Comparison of ENCODE assay signal across 26 cellular contexts in genomic region chr12:71431991-71432390, GRCh38.
"Had no signal": no experiment of that assay in that cellular context is flagged by ENCODE, and none has a peak within 500 bp of the region (broad histone marks: within the 10 kb centered on the region; RNA-seq: fewer than 3 reads in every experiment).

No MANE protein-coding gene starts in this region.

- DNase-seq: activated CD4-positive, alpha-beta memory T cell treated with anti-CD3 and anti-CD28 coated beads, Interleukin-2, amount 10 ng/mL, durations not matched to agents 7 days and 5 days; activated CD4-positive, alpha-beta T cell treated with anti-CD3 and anti-CD28 coated beads for 36 hours; activated CD4-positive, alpha-beta T cell treated with anti-CD3 and anti-CD28 coated beads, Interleukin-2, amount 50 U/mL, for 1 hour; activated gamma-delta T cell treated with Interleukin-2 at 50 U/mL for 16 hours; activated naive CD4-positive, alpha-beta T cell treated with anti-CD3 and anti-CD28 coated beads, Interleukin-2, amount 10 ng/mL, durations not matched to agents 7 days and 5 days; activated naive CD8-positive, alpha-beta T cell treated with anti-CD3 and anti-CD28 coated beads for 36 hours; activated T-cell treated with anti-CD3 and anti-CD28 coated beads, Interleukin-2, amount 50 U/mL, for 72 hours; adrenal gland; anterior cingulate cortex; cerebellar nuclear complex; KG1; MG63; MV-4-11; NCI-H1092 treated with DMSO at 0.1 percent for 48 hours; NCI-H1417 treated with DMSO at 0.1 percent for 48 hours; NCI-H1694; NCI-H2081; NCI-H2171; NCI-H2227 treated with DMSO at 0.1 percent for 48 hours; NCI-H526; Peyer's patch; Right ventricle myocardium superior; SJCRH30; SK-N-SH; T-helper 1 cell; WERI-Rb-1 had no signal

- ATAC-seq: activated CD4-positive, alpha-beta T cell treated with anti-CD3 and anti-CD28 coated beads for 36 hours; activated T-cell treated with anti-CD3 and anti-CD28 coated beads, Interleukin-2, amount 50 U/mL, for 72 hours had no signal
